Comparison of ENCODE assay signal across 1 cellular context in genomic region chr15:85542488-85542887, GRCh38.
TF ChIP-seq lines count a peak whose summit lies in the region.

No MANE protein-coding gene starts in this region.

TF ChIP-seq in GM23338, 12 proteins besides CTCF, POLR2A, EP300 and RAD21 (continued from another document):
- TF ChIP-seq ZNF462 (CRISPR knock-in tag; IDR thresholded peaks at IDR 0.05), result no peak
- no peak for TF ChIP-seq NANOG (IDR thresholded peaks at IDR 0.05; ENCODE audit: borderline replicate concordance)
- no peak for TF ChIP-seq STAT1 (IDR thresholded peaks at IDR 0.05; ENCODE audit: unreplicated experiment)
- no peak for TF ChIP-seq ETS1 (IDR thresholded peaks at IDR 0.05)
- no peak for TF ChIP-seq JUNB (IDR thresholded peaks at IDR 0.05; ENCODE audit: unreplicated experiment)
- no peak for TF ChIP-seq POLR2AphosphoS5 (IDR thresholded peaks at IDR 0.05; ENCODE audit: low read depth)
- no peak for TF ChIP-seq CREB1 (CRISPR knock-in tag; IDR thresholded peaks at IDR 0.05; ENCODE audit: low read depth)
- TF ChIP-seq ZNF331 (CRISPR knock-in tag; IDR thresholded peaks at IDR 0.05; ENCODE audit: low read depth), result no peak
